Comparison of ENCODE assay signal across 18 cellular contexts in genomic region chr14:52852810-52853521, GRCh38.
DNase-seq lines count a peak whose midpoint lies in the region; ATAC-seq and TF ChIP-seq lines count a peak whose summit lies in the region.
"Had no signal": no experiment of that assay in that cellular context is flagged by ENCODE, and none has a peak within 500 bp of the region (broad histone marks: within the 10 kb centered on the region; RNA-seq: fewer than 3 reads in every experiment).

No MANE protein-coding gene starts in this region.

- no peak overlapping the region for H3K4ac ChIP-seq in H9 (ENCODE audit: low read depth, low read length)

- H3K27me3 Mint-ChIP-seq in H9 (ENCODE audit: low read depth): no peaks in the 10 kb centered on the region
- H3K27me3 Mint-ChIP-seq in endothelial cell (ENCODE audit: unreplicated experiment): no peaks in the 10 kb centered on the region
- no peaks in the 10 kb centered on the region for H3K27me3 Mint-ChIP-seq in mesothelial cell of epicardium (ENCODE audit: low read depth)

- H2BK5ac ChIP-seq in H9 (ENCODE audit: insufficient read length, low read length): no peak overlapping the region

- H4K8ac ChIP-seq in H9 (replicated peaks; ENCODE audit: insufficient read length, low read depth, low read length): no peak overlapping the region

- H3K4me3 Mint-ChIP-seq in H9 (no peak overlapping the region), endothelial cell (ENCODE audit: unreplicated experiment) (no peak overlapping the region), mesothelial cell of epicardium (no peak overlapping the region)

- no peaks in the 10 kb centered on the region for H3K23me2 ChIP-seq in H9 (ENCODE audit: insufficient read length, low read depth, low read length, poor library complexity, severe bottlenecking)

- no peak overlapping the region for H2BK120ac ChIP-seq in H9 (ENCODE audit: low read depth, low read length, poor library complexity, severe bottlenecking)

- H3K23ac ChIP-seq in H9 (ENCODE audit: insufficient read length, low read depth, low read length): no peak overlapping the region

- H2BK12ac ChIP-seq in H9 (ENCODE audit: insufficient read length, low read depth, low read length): no peak overlapping the region

- WGBS in H9 (ENCODE audit: extremely low coverage, insufficient read length, low lambda C conversion rate): no CpG with 5 or more reads among the region's 2 CpGs

- no peaks in the 10 kb centered on the region for H3K9me3 Mint-ChIP-seq in H9
- H3K9me3 Mint-ChIP-seq in endothelial cell (ENCODE audit: unreplicated experiment): no peaks in the 10 kb centered on the region
- H3K9me3 Mint-ChIP-seq in mesothelial cell of epicardium: peaks cover 2% of the 10 kb centered on the region

- no peaks in the 10 kb centered on the region for H3K27me3 ChIP-seq in H9 (ENCODE audit: insufficient read depth, low read length)
- H3K27me3 ChIP-seq: BLaER1, tibial nerve had no signal

- no peak overlapping the region for H2AK5ac ChIP-seq in H9 (ENCODE audit: insufficient read length, low read length)

- H3K27ac Mint-ChIP-seq in H9 (peak overlapping the region in 1 of 3 experiments; percentile 22; a peak in 3 of 7 replicates), endothelial cell (ENCODE audit: unreplicated experiment) (peak overlapping the region; percentile 92), mesothelial cell of epicardium (peak overlapping the region; percentile 67)

- H3T11ph ChIP-seq in H9 (ENCODE audit: low read length): no peak overlapping the region

- peaks cover 4% of the 10 kb centered on the region; the same call in 1 of the 2 replicates for H3K4me1 ChIP-seq in H9 (ENCODE audit: insufficient read depth, low read length)
- H3K4me1 ChIP-seq: BLaER1, psoas muscle had no signal

- no peak for TF ChIP-seq CTCF in H9 (conservative IDR thresholded peaks at IDR 0.05)
- TF ChIP-seq CTCF in endothelial cell (IDR thresholded peaks at IDR 0.05; ENCODE audit: unreplicated experiment): no peak
- no peak for TF ChIP-seq CTCF in mesothelial cell of epicardium (IDR thresholded peaks at IDR 0.05; ENCODE audit: unreplicated experiment)

- no peak overlapping the region for H3K18ac ChIP-seq in H9 (ENCODE audit: insufficient read length, low read depth, low read length)

- no peak overlapping the region for H3K9ac ChIP-seq in H9 (ENCODE audit: extremely low read depth, insufficient read length, low read length)
- H3K9ac ChIP-seq: BLaER1 had no signal

- no peak overlapping the region for H2AFZ ChIP-seq in H9 (ENCODE audit: low read length)

- H4K20me1 ChIP-seq in H9 (ENCODE audit: control insufficient read depth, insufficient read depth, insufficient read length): no peaks in the 10 kb centered on the region
- H4K20me1 ChIP-seq: BLaER1 had no signal

- H3K36me3 Mint-ChIP-seq in H9 (ENCODE audit: insufficient read depth in 1 of 3, low read depth in 3 of 3): peaks cover 2 to 18% (median 18%) of the 10 kb centered on the region in 3 experiments; a peak in 6 of 7 replicates
- peaks cover 22% of the 10 kb centered on the region for H3K36me3 Mint-ChIP-seq in endothelial cell (ENCODE audit: low read depth, unreplicated experiment)
- H3K36me3 Mint-ChIP-seq in mesothelial cell of epicardium: peaks cover 15% of the 10 kb centered on the region

- H3K4me2 ChIP-seq in H9 (ENCODE audit: insufficient read depth, insufficient read length, low read length): no peak overlapping the region
- H3K4me2 ChIP-seq: BLaER1 had no signal

- H3K27ac ChIP-seq in H9 (ENCODE audit: insufficient read length, low read depth, low read length): peak overlapping the region; percentile 2
- H3K27ac ChIP-seq: BLaER1, psoas muscle, RWPE1, tibial nerve had no signal

- H3K79me2 ChIP-seq in H9 (ENCODE audit: insufficient read depth, low read length): no peaks in the 10 kb centered on the region

- H2BK15ac ChIP-seq in H9 (ENCODE audit: low read depth, low read length): no peak overlapping the region

- H3K4me1 Mint-ChIP-seq in H9 (peaks cover 12% of the 10 kb centered on the region in 2 experiments), endothelial cell (ENCODE audit: unreplicated experiment) (peaks cover 24% of the 10 kb centered on the region), mesothelial cell of epicardium (peaks cover 20% of the 10 kb centered on the region)

- no peaks in the 10 kb centered on the region for H3K9me3 ChIP-seq in H9 (ENCODE audit: control insufficient read depth, low read depth, low read length)
- H3K9me3 ChIP-seq: BLaER1, psoas muscle, tibial nerve had no signal

- ATAC-seq in HG02884 (IDR thresholded peaks at IDR 0.05; ENCODE audit: unreplicated experiment): no peak
- ATAC-seq: psoas muscle had no signal

- DNase-seq in H9 (no peak), NCI-H748 treated with DMSO at 0.1 percent for 48 hours (lab: John Stamatoyannopoulos, UW) (peak; percentile 91), endothelial cell (ENCODE audit: low spot score) (no peak), mesothelial cell of epicardium (ENCODE audit: low spot score in 2 of 2, unreplicated experiment in 2 of 2) (no peak), EL (no peak), T-helper 2 cell (no peak)
- DNase-seq in activated CD8-positive, alpha-beta memory T cell treated with anti-CD3 and anti-CD28 coated beads for 24 hours: no peak
- DNase-seq: activated gamma-delta T cell treated with Interleukin-2 at 50 U/mL for 16 hours; DMS79 treated with DMSO at 0.1 percent for 48 hours; NCI-H1694 treated with DMSO at 0.1 percent for 48 hours; NCI-H524 treated with DMSO at 0.1 percent for 48 hours; psoas muscle; stimulated activated CD4-positive, alpha-beta T cell treated with anti-CD3 and anti-CD28 coated beads, Interleukin-1b, Interleukin-23, amount 100 ng/mL, for 48 hours; T1000 had no signal

- H2BK20ac ChIP-seq in H9 (ENCODE audit: low read depth, low read length, poor library complexity, severe bottlenecking): no peak overlapping the region

- H3K56ac ChIP-seq in H9 (ENCODE audit: insufficient read length, low read depth, low read length): no peak overlapping the region

- H3K79me1 ChIP-seq in H9 (ENCODE audit: insufficient read depth, low read depth, low read length, poor library complexity, severe bottlenecking): no peaks in the 10 kb centered on the region

- no peak overlapping the region for H4K5ac ChIP-seq in H9 (ENCODE audit: insufficient read length, low read depth, low read length)

- no peak overlapping the region for H4K91ac ChIP-seq in H9 (ENCODE audit: insufficient read length, low read depth, low read length)

- no peak overlapping the region for H3K14ac ChIP-seq in H9 (ENCODE audit: insufficient read depth, low read length)
